1 cellular context compared by ENCODE assay signal in genomic region chr2:26767129-26767528, GRCh38.
TF ChIP-seq lines count a peak whose summit lies in the region.

No MANE protein-coding gene starts in this region.

TF ChIP-seq in GM23338, 12 proteins besides CTCF, POLR2A, EP300 and RAD21 (continued from another document):
- TF ChIP-seq ZNF462 (CRISPR knock-in tag; IDR thresholded peaks at IDR 0.05) (no peak), POLR2AphosphoS5 (IDR thresholded peaks at IDR 0.05; ENCODE audit: low read depth) (no peak)
TF ChIP-seq in GM23338: peak in this region for 0.
